ENCODE assay signal across 22 cellular contexts in genomic region chr16:65754799-65755691, GRCh38.
A peak's percentile ranks its signal among the peaks of the same experiment; 100 is the strongest.
DNase-seq lines count a peak whose midpoint lies in the region; ATAC-seq and TF ChIP-seq lines count a peak whose summit lies in the region.
"Had no signal": no experiment of that assay in that cellular context is flagged by ENCODE, and none has a peak within 500 bp of the region (broad histone marks: within the 10 kb centered on the region; RNA-seq: fewer than 3 reads in every experiment).

No MANE protein-coding gene starts in this region.

- H3K36me3 Mint-ChIP-seq in naive thymus-derived CD4-positive, alpha-beta T cell: no peaks in the 10 kb centered on the region
- H3K36me3 Mint-ChIP-seq: activated naive CD4-positive, alpha-beta T cell treated with anti-CD3 and anti-CD28 coated beads, Interleukin-2, amount 50 U/mL, for 72 hours; CD14-positive monocyte had no signal

- H3K4me1 Mint-ChIP-seq in naive thymus-derived CD4-positive, alpha-beta T cell: no peaks in the 10 kb centered on the region
- H3K4me1 Mint-ChIP-seq: CD14-positive monocyte had no signal

- TF ChIP-seq POLR2A in adrenal gland (IDR thresholded peaks at IDR 0.05): no peak

- no peak for ATAC-seq in HG02610 (IDR thresholded peaks at IDR 0.05; ENCODE audit: unreplicated experiment)
- ATAC-seq in naive thymus-derived CD4-positive, alpha-beta T cell: no peak
- ATAC-seq: activated naive CD4-positive, alpha-beta T cell treated with anti-CD3 and anti-CD28 coated beads, Interleukin-2, amount 50 U/mL, for 72 hours; gastrocnemius medialis had no signal

- peaks cover 13 to 75% (median 44%) of the 10 kb centered on the region in 10 experiments for H3K4me1 ChIP-seq in BLaER1 treated with 17β-estradiol and CSF1 and Interleukin-3, amounts not matched to agents 10 nM and 100 nM
- H3K4me1 ChIP-seq in adrenal gland (replicated peaks in 1 of 2): no peaks in the 10 kb centered on the region
- no peaks in the 10 kb centered on the region for H3K4me1 ChIP-seq in naive thymus-derived CD4-positive, alpha-beta T cell (ENCODE audit: control insufficient read depth in 2 of 2, insufficient read depth in 2 of 2, low read length in 2 of 2)

- DNase-seq in adrenal gland (peak in 4 of 7 donors; percentile 15 to 53 (median 39)), left kidney (ENCODE audit: low read depth, low spot score) (peak; percentile 57), skeletal muscle cell (ENCODE audit: low read depth) (peak; percentile 9), NCI-H1417 treated with DMSO at 0.1 percent for 48 hours (lab: John Stamatoyannopoulos, UW) (no peak), midbrain (lab: John Stamatoyannopoulos, UW) (no peak)
- no peak for DNase-seq in naive thymus-derived CD4-positive, alpha-beta T cell
- DNase-seq: activated CD4-positive, alpha-beta T cell treated with anti-CD3 and anti-CD28 coated beads for 48 hours; activated T-cell treated with anti-CD3 and anti-CD28 coated beads for 4 hours; DMS153; effector CD8-positive, alpha-beta T cell; gastrocnemius medialis; H7; Karpas-422; occipital lobe; SIG-M5; stimulated activated CD4-positive, alpha-beta T cell treated with anti-CD3 and anti-CD28 coated beads, Interleukin-4, amount 100 ng/mL, for 1 hour; stimulated activated CD8-positive, alpha-beta memory T cell treated with anti-CD3 and anti-CD28 coated beads, Interleukin-4, amount 100 ng/mL, for 48 hours had no signal

- no peak overlapping the region for H3K27ac Mint-ChIP-seq in naive thymus-derived CD4-positive, alpha-beta T cell
- H3K27ac Mint-ChIP-seq: activated naive CD4-positive, alpha-beta T cell treated with anti-CD3 and anti-CD28 coated beads, Interleukin-2, amount 50 U/mL, for 72 hours; CD14-positive monocyte had no signal

- CTCF ChIA-PET in naive thymus-derived CD4-positive, alpha-beta T cell (lab: Charles Lee): no interaction called here

- peak overlapping the region; percentile 22 to 60 (median 40); a peak in 16 of 22 replicates for H3K4me2 ChIP-seq in BLaER1 treated with 17β-estradiol and CSF1 and Interleukin-3, amounts not matched to agents 10 nM and 100 nM

- 80 to 86% (median 82%) methylated on average over 19 of the region's 19 CpGs for WGBS in adrenal gland, 4 donors

- no peaks in the 10 kb centered on the region for H3K27me3 ChIP-seq in BLaER1 treated with 17β-estradiol and CSF1 and Interleukin-3, amounts not matched to agents 10 nM and 100 nM
- no peaks in the 10 kb centered on the region for H3K27me3 ChIP-seq in adrenal gland
- no peaks in the 10 kb centered on the region for H3K27me3 ChIP-seq in naive thymus-derived CD4-positive, alpha-beta T cell (ENCODE audit: control insufficient read depth in 2 of 2, insufficient read depth in 2 of 2, low read length in 2 of 2)
- H3K27me3 ChIP-seq: cardiac muscle cell, gastrocnemius medialis had no signal

- intact Hi-C loops in adrenal gland (cut with DNase I): no loop called here
- intact Hi-C loops in naive thymus-derived CD4-positive, alpha-beta T cell (cut with micrococcal nuclease): no loop called here

- no peaks in the 10 kb centered on the region for H4K20me1 ChIP-seq in BLaER1 treated with 17β-estradiol and CSF1 and Interleukin-3, amounts not matched to agents 10 nM and 100 nM

- H3K9me3 ChIP-seq in BLaER1 treated with 17β-estradiol and CSF1 and Interleukin-3, amounts not matched to agents 10 nM and 100 nM (replicated peaks in 1 of 11): peaks cover 0 to 28% (median 12%) of the 10 kb centered on the region in 11 experiments; a peak in 16 of 22 replicates
- H3K9me3 ChIP-seq in adrenal gland (replicated peaks in 1 of 3): no peaks in the 10 kb centered on the region
- H3K9me3 ChIP-seq in naive thymus-derived CD4-positive, alpha-beta T cell (ENCODE audit: control insufficient read depth in 2 of 3, low read length in 3 of 3): no peaks in the 10 kb centered on the region
- H3K9me3 ChIP-seq: gastrocnemius medialis had no signal

- H3K9ac ChIP-seq in BLaER1 treated with 17β-estradiol and CSF1 and Interleukin-3, amounts not matched to agents 10 nM and 100 nM: 0 out of 22 replicates have a peak overlapping the region, but pooled peaks of 1 of the 11 experiments have one; percentile 11

- POLR2A ChIA-PET in naive thymus-derived CD4-positive, alpha-beta T cell (lab: Charles Lee): no interaction called here

- no peak overlapping the region for H3K4me3 Mint-ChIP-seq in naive thymus-derived CD4-positive, alpha-beta T cell
- H3K4me3 Mint-ChIP-seq: CD14-positive monocyte had no signal

- H3K4me3 ChIP-seq in BLaER1 treated with 17β-estradiol and CSF1 and Interleukin-3, amounts not matched to agents 10 nM and 100 nM: no peak overlapping the region
- no peak overlapping the region for H3K4me3 ChIP-seq in adrenal gland
- H3K4me3 ChIP-seq in skeletal muscle cell (ENCODE audit: low read depth, low read length): no peak overlapping the region
- no peak overlapping the region for H3K4me3 ChIP-seq in naive thymus-derived CD4-positive, alpha-beta T cell (ENCODE audit: low read length)
- H3K4me3 ChIP-seq: cardiac muscle cell, gastrocnemius medialis had no signal

- H3K9me3 Mint-ChIP-seq in naive thymus-derived CD4-positive, alpha-beta T cell: peaks cover 0 to 6% (median 2%) of the 10 kb centered on the region in 11 donors

- H3K27me3 Mint-ChIP-seq in naive thymus-derived CD4-positive, alpha-beta T cell: peaks cover 0 to 5% (median 0%) of the 10 kb centered on the region in 5 donors

- no peak for TF ChIP-seq CTCF in adrenal gland (IDR thresholded peaks at IDR 0.05)

- H3K27ac ChIP-seq in BLaER1 treated with 17β-estradiol and CSF1 and Interleukin-3, amounts not matched to agents 10 nM and 100 nM: peak overlapping the region in 9 of 11 experiments; percentile 15 to 62 (median 47); a peak in 14 of 22 replicates
- peak overlapping the region in 1 of 5 donors; percentile 49 for H3K27ac ChIP-seq in adrenal gland
- H3K27ac ChIP-seq in naive thymus-derived CD4-positive, alpha-beta T cell (ENCODE audit: low read depth, low read length): no peak overlapping the region
- H3K27ac ChIP-seq: cardiac muscle cell, gastrocnemius medialis had no signal

- H3K36me3 ChIP-seq in BLaER1 treated with 17β-estradiol and CSF1 and Interleukin-3, amounts not matched to agents 10 nM and 100 nM: no peaks in the 10 kb centered on the region
- no peaks in the 10 kb centered on the region for H3K36me3 ChIP-seq in adrenal gland (replicated peaks in 1 of 2)
- H3K36me3 ChIP-seq in naive thymus-derived CD4-positive, alpha-beta T cell (ENCODE audit: control insufficient read depth in 2 of 3, insufficient read depth in 3 of 3, low read length in 3 of 3): no peaks in the 10 kb centered on the region
- H3K36me3 ChIP-seq: cardiac muscle cell, gastrocnemius medialis had no signal

Comparison
In these comparisons a context has a peak if more than half of its experiments do, and no peak if none do; other contexts are left out.
1. DNase-seq: peak in adrenal gland (4 of 7), left kidney (single experiment) and skeletal muscle cell (single experiment); none in NCI-H1417 treated with DMSO at 0.1 percent for 48 hours (single experiment), naive thymus-derived CD4-positive, alpha-beta T cell (0 of 9) and midbrain (single experiment).